In genomic region chr5:133266966-133267365, GRCh38 we compare ENCODE assay signal across 28 cellular contexts.
"Had no signal": no experiment of that assay in that cellular context is flagged by ENCODE, and none has a peak within 500 bp of the region (broad histone marks: within the 10 kb centered on the region; RNA-seq: fewer than 3 reads in every experiment).

No MANE protein-coding gene starts in this region.

- H3K4me1 ChIP-seq: ascending aorta, breast epithelium, colonic mucosa, esophagus squamous epithelium, gastroesophageal sphincter had no signal

- H3K36me3 ChIP-seq: ascending aorta, breast epithelium, cardiac muscle cell, colonic mucosa, esophagus squamous epithelium, gastroesophageal sphincter had no signal

- H3K27me3 ChIP-seq: ascending aorta, breast epithelium, cardiac muscle cell, colonic mucosa, esophagus squamous epithelium had no signal

- H3K4me3 ChIP-seq: ascending aorta, breast epithelium, cardiac muscle cell, colonic mucosa, esophagus squamous epithelium, gastroesophageal sphincter had no signal

- H3K9me3 ChIP-seq: ascending aorta, breast epithelium, colonic mucosa, esophagus squamous epithelium, gastroesophageal sphincter had no signal

- FAIRE-seq: endometrium, endothelial cell of umbilical vein had no signal

- H3K27ac ChIP-seq: ascending aorta, breast epithelium, cardiac muscle cell, colonic mucosa, epithelial cell of prostate, esophagus squamous epithelium, gastroesophageal sphincter had no signal

- DNase-seq: activated CD4-positive, alpha-beta memory T cell treated with anti-CD3 and anti-CD28 coated beads, Interleukin-2, amount 10 ng/mL, durations not matched to agents 7 days and 5 days; activated CD4-positive, alpha-beta T cell treated with anti-CD3 and anti-CD28 coated beads for 1 hour; activated CD4-positive, alpha-beta T cell treated with anti-CD3 and anti-CD28 coated beads for 4 hours; activated CD4-positive, alpha-beta T cell treated with anti-CD3 and anti-CD28 coated beads, Interleukin-2, amount 10 ng/mL, durations not matched to agents 7 days and 5 days; activated CD4-positive, alpha-beta T cell treated with anti-CD3 and anti-CD28 coated beads, Interleukin-2, amount 50 U/mL, for 4 hours; activated CD8-positive, alpha-beta memory T cell treated with anti-CD3 and anti-CD28 coated beads, Interleukin-2, amount 50 U/mL, for 48 hours; activated gamma-delta T cell; activated naive CD4-positive, alpha-beta T cell; activated naive CD4-positive, alpha-beta T cell treated with anti-CD3 and anti-CD28 coated beads, Interleukin-2, amount 10 ng/mL, durations not matched to agents 7 days and 5 days; activated naive CD8-positive, alpha-beta T cell treated with anti-CD3 and anti-CD28 coated beads, Interleukin-2, amount 10 ng/mL, durations not matched to agents 7 days and 5 days; activated T-cell treated with anti-CD3 and anti-CD28 coated beads for 4 hours; activated T-cell treated with anti-CD3 and anti-CD28 coated beads, Interleukin-2, amount 50 U/mL, for 24 hours; activated T-cell treated with anti-CD3 and anti-CD28 coated beads, Interleukin-2, amount 50 U/mL, for 72 hours; central memory CD4-positive, alpha-beta T cell; cerebellar nuclear complex; colonic mucosa; effector CD8-positive, alpha-beta T cell; esophagus squamous epithelium; foreskin melanocyte; head of caudate nucleus; T-helper 2 cell had no signal
